In the genomic region with DNA sequence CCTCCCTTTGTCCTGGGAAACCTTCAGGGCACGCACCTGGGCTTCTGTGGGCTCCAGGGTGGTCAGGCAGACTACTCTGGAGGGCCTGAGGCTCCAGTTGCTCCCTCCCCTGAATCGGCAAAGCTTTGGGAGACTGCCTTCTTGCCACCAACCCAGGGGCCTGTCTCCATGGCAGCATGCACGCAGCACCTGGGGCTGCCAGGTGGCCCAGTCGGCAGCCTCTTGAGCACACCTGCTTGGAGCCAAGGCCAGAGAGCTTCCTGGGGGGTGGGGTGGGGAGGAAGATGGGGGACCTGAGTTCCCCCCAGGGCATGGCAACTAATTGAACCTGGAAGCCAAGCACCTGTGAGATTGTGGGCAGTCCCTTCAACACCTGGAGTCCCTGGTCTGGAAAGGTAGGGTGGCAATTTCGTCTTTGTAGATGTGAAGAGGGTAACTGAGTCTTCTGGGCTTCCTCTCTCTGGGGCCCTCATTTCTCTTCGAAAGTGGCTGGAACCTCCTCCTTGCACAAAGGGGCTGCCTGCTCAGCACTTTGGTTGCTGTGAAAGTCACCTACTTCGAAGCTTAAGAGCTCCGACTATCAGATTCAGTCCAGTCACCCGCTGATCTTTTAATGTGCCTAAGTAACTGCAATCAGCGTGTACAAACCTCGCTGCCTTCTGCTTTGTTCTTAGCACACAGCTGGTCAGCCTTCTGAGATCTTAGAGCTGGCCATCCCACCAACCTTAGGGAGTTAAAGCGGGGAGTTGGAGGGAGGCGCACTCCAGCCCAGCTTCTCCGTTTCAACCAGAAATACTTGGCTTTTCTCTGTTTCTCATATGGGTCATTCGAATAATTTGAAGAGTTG, we compare ENCODE assay signal across 21 cellular contexts. TPM values are rescaled to one million over a fixed set of nuclear protein-coding genes. Genes with fewer than 3 reads are reported as not detected.
DNase-seq lines count a peak whose midpoint lies in the region; ATAC-seq, FAIRE-seq and TF ChIP-seq lines count a peak whose summit lies in the region.
"Had no signal": no experiment of that assay in that cellular context is flagged by ENCODE, and none has a peak within 500 bp of the region (broad histone marks: within the 10 kb centered on the region; RNA-seq: fewer than 3 reads in every experiment).

No MANE protein-coding gene starts in this region.

- WGBS in K562 (ENCODE audit: insufficient coverage, low coverage, missing lambda C conversion rate): 16% methylated on average over 14 of the region's 15 CpGs
- WGBS in right lobe of liver (ENCODE audit: insufficient coverage, low coverage, low lambda C conversion rate, missing lambda C conversion rate): 84% methylated on average over 11 of the region's 15 CpGs

- ATAC-seq in K562: peak; percentile 30
- ATAC-seq in HG03354 (IDR thresholded peaks at IDR 0.05; ENCODE audit: poor library complexity, severe bottlenecking, unreplicated experiment): no peak
- no peak for ATAC-seq in right lobe of liver
- ATAC-seq: SK-N-SH treated with all-trans-retinoic acid at 6 μM for 48 hours had no signal

- DNase-seq in DMS79 treated with DMSO at 0.1 percent for 48 hours (lab: John Stamatoyannopoulos, UW): peak; percentile 98
- DNase-seq in NCI-H146 (lab: John Stamatoyannopoulos, UW): peak; percentile 96
- DNase-seq in NCI-H345 (lab: John Stamatoyannopoulos, UW): peak; percentile 91
- peak in 1 of 4 experiments; percentile 28 for DNase-seq in K562 (ENCODE audit: extremely low read depth in 1 of 4, low spot score in 3 of 4)
- no peak for DNase-seq in substantia nigra (lab: John Stamatoyannopoulos, UW)
- no peak for DNase-seq in iPS-NIHi11 (ENCODE audit: low spot score)
- no peak for DNase-seq in right lobe of liver
- DNase-seq: activated CD4-positive, alpha-beta T cell treated with anti-CD3 and anti-CD28 coated beads, Interleukin-2, amount 10 ng/mL, durations not matched to agents 24 days and 14 days; activated CD8-positive, alpha-beta memory T cell treated with anti-CD3 and anti-CD28 coated beads, Interleukin-2, amount 50 U/mL, for 48 hours; activated gamma-delta T cell; CD4-positive, alpha-beta memory T cell; EL; foreskin melanocyte; stimulated activated CD8-positive, alpha-beta memory T cell treated with anti-CD3 and anti-CD28 coated beads, Interleukin-4, amount 100 ng/mL, for 48 hours had no signal

- TF ChIP-seq RAD21 in K562 (CRISPR knock-in tag; conservative IDR thresholded peaks at IDR 0.05 in 1 of 2, IDR thresholded peaks at IDR 0.05 in 1 of 2): no peak

- H3K27me3 ChIP-seq in K562 (ENCODE audit: control insufficient read depth in 2 of 2, insufficient read depth in 2 of 2, low read length in 2 of 2): peaks cover 13 to 29% of the 10 kb centered on the region in 2 experiments
- H3K27me3 ChIP-seq in right lobe of liver: no peaks in the 10 kb centered on the region

- peaks cover 19 to 21% of the 10 kb centered on the region in 2 experiments; a peak in 4 of 5 replicates for H3K4me1 ChIP-seq in K562 (replicated peaks in 1 of 2; ENCODE audit: control insufficient read depth in 2 of 2, insufficient read depth in 2 of 2, low read length in 2 of 2)
- no peaks in the 10 kb centered on the region for H3K4me1 ChIP-seq in right lobe of liver
- H3K4me1 ChIP-seq: prostate gland had no signal

- H3K9ac ChIP-seq in K562 (ENCODE audit: insufficient read depth in 1 of 2, low read depth in 2 of 2, low read length in 2 of 2): no peak overlapping the region

- peak overlapping the region; percentile 71 for H2AFZ ChIP-seq in K562 (ENCODE audit: low read depth, low read length)
- H2AFZ ChIP-seq: PC-9 had no signal

- TF ChIP-seq POLR2A in K562 (conservative IDR thresholded peaks at IDR 0.05) (no peak), right lobe of liver (IDR thresholded peaks at IDR 0.05) (no peak)

- H3K9me1 ChIP-seq in K562 (ENCODE audit: control insufficient read depth, insufficient read depth, low read length): no peaks in the 10 kb centered on the region

- H3K79me2 ChIP-seq in K562 (ENCODE audit: control insufficient read depth, insufficient read depth, low read length): no peaks in the 10 kb centered on the region

- in situ Hi-C loops in K562 (cut with MboI): no loop called here

- H3K4me2 ChIP-seq in K562 (ENCODE audit: insufficient read depth, low read length): no peak overlapping the region

- no peaks in the 10 kb centered on the region for H3K9me3 ChIP-seq in K562 (replicated peaks; ENCODE audit: control insufficient read depth, insufficient read depth, low read depth, low read length)
- H3K9me3 ChIP-seq in right lobe of liver: no peaks in the 10 kb centered on the region
- H3K9me3 ChIP-seq: prostate gland had no signal

- POLR2A ChIA-PET in K562 (lab: Yijun Ruan, JAX): interaction anchor here (0.5 to 1.5 kb wide), 8 partner anchors 9 to 354 kb away, joined by 3 to 6 read pairs (median 3); a partner anchor contains a TSS

- TF ChIP-seq CTCF in K562 (IDR thresholded peaks at IDR 0.05 in 2 of 3, conservative IDR thresholded peaks at IDR 0.05 in 1 of 3; ENCODE audit: insufficient read depth in 2 of 3, low read depth in 1 of 3, low read length in 3 of 3) (no peak), right lobe of liver (IDR thresholded peaks at IDR 0.05) (no peak)

- FAIRE-seq in K562 (lab: Jason Lieb, UNC): no peak

- no peak for TF ChIP-seq EP300 in K562 (IDR thresholded peaks at IDR 0.05; ENCODE audit: low read length)

- H3K4me3 ChIP-seq in K562 (no peak overlapping the region), right lobe of liver (no peak overlapping the region)
- H3K4me3 ChIP-seq: PC-9, prostate gland had no signal

- H4K20me1 ChIP-seq in K562 (replicated peaks; ENCODE audit: control insufficient read depth, insufficient read depth, low read length): 0 out of 2 replicates have a peak, but pooled peaks cover 3% of the 10 kb centered on the region

- BruUV-seq in K562 (replicated peaks; lab: Mats Ljungman, UMichigan): no TSS peak

- CTCF ChIA-PET in K562 (lab: Yijun Ruan, JAX; ENCODE audit: low intra/inter-chr PET ratio): no interaction called here

- intact Hi-C loops in K562 (cut with micrococcal nuclease) (no loop called here), right lobe of liver (cut with DNase I) (no loop called here)

- H3K36me3 ChIP-seq in K562 (ENCODE audit: control insufficient read depth, insufficient read depth, low read length): no peaks in the 10 kb centered on the region
- H3K36me3 ChIP-seq in right lobe of liver: no peaks in the 10 kb centered on the region
- H3K36me3 ChIP-seq: prostate gland had no signal

- H3K27ac ChIP-seq in K562 (ENCODE audit: extremely low read depth, low read depth, low read length) (no peak overlapping the region), substantia nigra (ENCODE audit: low read depth, low read length, poor library complexity, severe bottlenecking) (no peak overlapping the region), right lobe of liver (no peak overlapping the region)
- H3K27ac ChIP-seq: PC-9, prostate gland had no signal

RNA-seq across cellular contexts. Expression of a gene that starts 4.0 kb away (rescaled TPM):
- total RNA-seq in K562 (2011; cell fraction: chromatin; rRNA removed; ENCODE audit: low replicate concordance): 2.4 and 2.9 TPM in 2 replicates
- 0.92 and 2.3 TPM in 2 replicates for total RNA-seq in K562 (2011; cell fraction: nucleolus; rRNA removed)
- total RNA-seq in K562 (2011; cell fraction: nucleoplasm; rRNA removed): 1.4 and 2.4 TPM in 2 replicates
- total RNA-seq in K562 (2014; rRNA removed): not detected in 2 replicates
- total RNA-seq in K562 (2014; rRNA removed; fragmentation: Illumina TruSeq; extraction: Trizol): not detected in 2 replicates
- total RNA-seq in K562 (2015; rRNA removed; fragmentation: Illumina TruSeq; extraction: Trizol): not detected in 2 replicates
- 0.22 TPM in 1 of 2 replicates, not detected in the other for total RNA-seq in K562 (2021)
- polyA plus RNA-seq in K562 (2011; rRNA removed): 2.0 and 3.1 TPM in 2 replicates
- 3.7 TPM in 2 replicates for polyA plus RNA-seq in K562 (2011; cell fraction: cytosol; rRNA removed)
- polyA plus RNA-seq in K562 (2011; cell fraction: nucleus; rRNA removed): 8.0 and 10.7 TPM in 2 replicates
- 0.26 and 0.57 TPM in 2 replicates for polyA plus RNA-seq in K562 (2012)
- 0.08 TPM in 1 of 2 replicates, not detected in the other for polyA plus RNA-seq in K562 (2014; fragmentation: Illumina TruSeq; extraction: Trizol)
- polyA plus RNA-seq in K562 (2014; fragmentation: Nextera tagmentation; extraction: Ambion mirVana): under 1 TPM in 1 of 2 experiments, not detected in 1; 0.04 TPM
- polyA plus RNA-seq in K562 (2014; rRNA removed): 0.08 and 0.11 TPM in 2 replicates
- 1.1 and 1.3 TPM in 2 replicates for polyA minus RNA-seq in K562 (2011; rRNA and poly(A)+ RNA removed)
- polyA minus RNA-seq in K562 (2011; cell fraction: cytosol; rRNA and poly(A)+ RNA removed): not detected in 2 replicates
- 0.94 and 2.2 TPM in 2 replicates for polyA minus RNA-seq in K562 (2011; cell fraction: nucleus; rRNA and poly(A)+ RNA removed)
- total RNA-seq in right lobe of liver: under 1 TPM in 1 of 6 experiments, not detected in 5; 0.27 TPM
- total RNA-seq: CD4-positive, alpha-beta memory T cell; dermis microvascular lymphatic vessel endothelial cell; mesenteric fat pad; temporal lobe had no signal
- polyA plus RNA-seq: CD4-positive, alpha-beta memory T cell had no signal

RNA-seq across cellular contexts. Expression of a gene that starts 23.7 kb away (rescaled TPM):
- total RNA-seq in K562 (2011; cell fraction: chromatin; rRNA removed; ENCODE audit: low replicate concordance): 40.6 and 50.9 TPM in 2 replicates
- 20.5 and 23.0 TPM in 2 replicates for total RNA-seq in K562 (2011; cell fraction: nucleolus; rRNA removed)
- 26.3 and 27.7 TPM in 2 replicates for total RNA-seq in K562 (2011; cell fraction: nucleoplasm; rRNA removed)
- total RNA-seq in K562 (2014; rRNA removed) (36.2 and 39.8 TPM in 2 replicates), K562 (2014; rRNA removed; fragmentation: Illumina TruSeq; extraction: Trizol) (42.4 and 45.0 TPM in 2 replicates), K562 (2015; rRNA removed; fragmentation: Illumina TruSeq; extraction: Trizol) (52.7 and 53.2 TPM in 2 replicates), K562 (2021) (36.1 and 36.7 TPM in 2 replicates), right lobe of liver (10 to 100 TPM in 3 of 6 experiments, 1 to 10 TPM in 3; 6.9 to 13.0 (median 10.1) TPM)
- polyA plus RNA-seq in K562 (2011; rRNA removed) (18.3 and 26.1 TPM in 2 replicates), K562 (2014; fragmentation: Illumina TruSeq; extraction: Trizol) (44.7 and 49.8 TPM in 2 replicates), K562 (2014; fragmentation: Nextera tagmentation; extraction: Ambion mirVana) (10 to 100 TPM; 25.8 to 66.0 TPM), K562 (2014; rRNA removed) (29.5 and 30.2 TPM in 2 replicates)
- polyA plus RNA-seq in K562 (2011; cell fraction: cytosol; rRNA removed): 19.0 and 20.2 TPM in 2 replicates
- polyA plus RNA-seq in K562 (2011; cell fraction: nucleus; rRNA removed): 15.4 and 18.4 TPM in 2 replicates
- 26.0 and 38.2 TPM in 2 replicates for polyA plus RNA-seq in K562 (2012)
- 19.3 and 21.5 TPM in 2 replicates for polyA minus RNA-seq in K562 (2011; rRNA and poly(A)+ RNA removed)
- polyA minus RNA-seq in K562 (2011; cell fraction: cytosol; rRNA and poly(A)+ RNA removed): 17.4 and 19.7 TPM in 2 replicates
- polyA minus RNA-seq in K562 (2011; cell fraction: nucleus; rRNA and poly(A)+ RNA removed): 9.0 and 15.3 TPM in 2 replicates

RNA-seq across cellular contexts. Expression of a gene that starts 23.8 kb away (rescaled TPM):
- total RNA-seq in K562 (2011; cell fraction: chromatin; rRNA removed; ENCODE audit: low replicate concordance): 6.0 and 15.5 TPM in 2 replicates
- total RNA-seq in K562 (2011; cell fraction: nucleolus; rRNA removed): 3.7 and 4.7 TPM in 2 replicates
- total RNA-seq in K562 (2011; cell fraction: nucleoplasm; rRNA removed): 6.2 and 8.5 TPM in 2 replicates
- 38.9 and 49.8 TPM in 2 replicates for total RNA-seq in K562 (2014; rRNA removed)
- total RNA-seq in K562 (2014; rRNA removed; fragmentation: Illumina TruSeq; extraction: Trizol): 60.0 and 61.5 TPM in 2 replicates
- total RNA-seq in K562 (2015; rRNA removed; fragmentation: Illumina TruSeq; extraction: Trizol): 63.9 and 65.3 TPM in 2 replicates
- total RNA-seq in K562 (2021): 33.0 TPM in 2 replicates
- polyA plus RNA-seq in K562 (2011; rRNA removed): 30.1 and 42.9 TPM in 2 replicates
- 7.1 and 20.4 TPM in 2 replicates for polyA plus RNA-seq in K562 (2011; cell fraction: cytosol; rRNA removed)
- polyA plus RNA-seq in K562 (2011; cell fraction: nucleus; rRNA removed): 9.9 and 13.4 TPM in 2 replicates
- polyA plus RNA-seq in K562 (2012): 24.7 and 64.4 TPM in 2 replicates
- 69.5 and 76.9 TPM in 2 replicates for polyA plus RNA-seq in K562 (2014; fragmentation: Illumina TruSeq; extraction: Trizol)
- 100 to 1,000 TPM; 132 to 147 TPM for polyA plus RNA-seq in K562 (2014; fragmentation: Nextera tagmentation; extraction: Ambion mirVana)
- polyA plus RNA-seq in K562 (2014; rRNA removed): 57.4 and 64.6 TPM in 2 replicates
- polyA minus RNA-seq in K562 (2011; rRNA and poly(A)+ RNA removed): 29.1 and 33.8 TPM in 2 replicates
- 6.0 and 11.5 TPM in 2 replicates for polyA minus RNA-seq in K562 (2011; cell fraction: cytosol; rRNA and poly(A)+ RNA removed)
- polyA minus RNA-seq in K562 (2011; cell fraction: nucleus; rRNA and poly(A)+ RNA removed): 3.5 and 8.0 TPM in 2 replicates
- total RNA-seq in right lobe of liver: 10 to 100 TPM; 16.0 to 21.7 (median 18.5) TPM

RNA-seq across cellular contexts. Expression of a gene that starts 40.9 kb away (rescaled TPM):
- 1.1 and 1.9 TPM in 2 replicates for total RNA-seq in K562 (2011; cell fraction: chromatin; rRNA removed; ENCODE audit: low replicate concordance)
- 0.83 and 1.2 TPM in 2 replicates for total RNA-seq in K562 (2011; cell fraction: nucleolus; rRNA removed)
- 0.73 and 0.84 TPM in 2 replicates for total RNA-seq in K562 (2011; cell fraction: nucleoplasm; rRNA removed)
- total RNA-seq in K562 (2014; rRNA removed) (0.64 and 0.78 TPM in 2 replicates), K562 (2014; rRNA removed; fragmentation: Illumina TruSeq; extraction: Trizol) (0.95 and 1.3 TPM in 2 replicates), K562 (2015; rRNA removed; fragmentation: Illumina TruSeq; extraction: Trizol) (0.80 and 1.0 TPM in 2 replicates), K562 (2021) (1.4 and 1.5 TPM in 2 replicates), right lobe of liver (1 to 10 TPM in 5 of 6 experiments, under 1 TPM in 1; 0.81 to 3.5 (median 1.7) TPM)
- polyA plus RNA-seq in K562 (2011; rRNA removed) (1.3 and 1.8 TPM in 2 replicates), K562 (2014; fragmentation: Illumina TruSeq; extraction: Trizol) (1.2 and 1.3 TPM in 2 replicates), K562 (2014; fragmentation: Nextera tagmentation; extraction: Ambion mirVana) (under 1 TPM; 0.35 to 0.71 TPM), K562 (2014; rRNA removed) (0.66 and 1.5 TPM in 2 replicates)
- polyA plus RNA-seq in K562 (2011; cell fraction: cytosol; rRNA removed): 0.64 and 1.2 TPM in 2 replicates
- 0.93 and 1.8 TPM in 2 replicates for polyA plus RNA-seq in K562 (2011; cell fraction: nucleus; rRNA removed)
- 1.6 and 4.2 TPM in 2 replicates for polyA plus RNA-seq in K562 (2012)
- 2.9 and 7.2 TPM in 2 replicates for polyA minus RNA-seq in K562 (2011; rRNA and poly(A)+ RNA removed)
- 1.0 and 2.5 TPM in 2 replicates for polyA minus RNA-seq in K562 (2011; cell fraction: cytosol; rRNA and poly(A)+ RNA removed)
- polyA minus RNA-seq in K562 (2011; cell fraction: nucleus; rRNA and poly(A)+ RNA removed): 0.54 and 0.67 TPM in 2 replicates

RNA-seq across cellular contexts. Expression of a gene that starts 50.2 kb away (rescaled TPM):
- 0.25 and 0.56 TPM in 2 replicates for total RNA-seq in K562 (2011; cell fraction: chromatin; rRNA removed; ENCODE audit: low replicate concordance)
- total RNA-seq in K562 (2011; cell fraction: nucleolus; rRNA removed): 0.17 and 0.53 TPM in 2 replicates
- 0.59 and 0.84 TPM in 2 replicates for total RNA-seq in K562 (2011; cell fraction: nucleoplasm; rRNA removed)
- 0.16 and 0.18 TPM in 2 replicates for total RNA-seq in K562 (2014; rRNA removed)
- 0.18 and 0.22 TPM in 2 replicates for total RNA-seq in K562 (2014; rRNA removed; fragmentation: Illumina TruSeq; extraction: Trizol)
- 0.22 and 0.23 TPM in 2 replicates for total RNA-seq in K562 (2015; rRNA removed; fragmentation: Illumina TruSeq; extraction: Trizol)
- 0.16 and 0.45 TPM in 2 replicates for total RNA-seq in K562 (2021)
- polyA plus RNA-seq in K562 (2011; rRNA removed): 0.46 and 0.67 TPM in 2 replicates
- polyA plus RNA-seq in K562 (2011; cell fraction: cytosol; rRNA removed): 0.63 and 1.2 TPM in 2 replicates
- 0.51 and 0.95 TPM in 2 replicates for polyA plus RNA-seq in K562 (2011; cell fraction: nucleus; rRNA removed)
- polyA plus RNA-seq in K562 (2012): 0.30 and 0.64 TPM in 2 replicates
- polyA plus RNA-seq in K562 (2014; fragmentation: Illumina TruSeq; extraction: Trizol): 0.21 and 0.22 TPM in 2 replicates
- polyA plus RNA-seq in K562 (2014; fragmentation: Nextera tagmentation; extraction: Ambion mirVana): under 1 TPM; 0.07 TPM
- 0.17 and 0.34 TPM in 2 replicates for polyA plus RNA-seq in K562 (2014; rRNA removed)
- 0.30 and 0.88 TPM in 2 replicates for polyA minus RNA-seq in K562 (2011; rRNA and poly(A)+ RNA removed)
- polyA minus RNA-seq in K562 (2011; cell fraction: cytosol; rRNA and poly(A)+ RNA removed): 0.55 TPM in 1 of 2 replicates, not detected in the other
- polyA minus RNA-seq in K562 (2011; cell fraction: nucleus; rRNA and poly(A)+ RNA removed): 0.27 and 0.33 TPM in 2 replicates
- 1 to 10 TPM in 2 of 6 experiments, under 1 TPM in 4; 0.24 to 1.4 (median 0.78) TPM for total RNA-seq in right lobe of liver
- total RNA-seq: CD4-positive, alpha-beta memory T cell; dermis microvascular lymphatic vessel endothelial cell had no signal

Comparison
In these comparisons a context has a peak if more than half of its experiments do, and no peak if none do; other contexts are left out.
1. DNase-seq: peak in DMS79 treated with DMSO at 0.1 percent for 48 hours (single experiment), NCI-H146 (single experiment) and NCI-H345 (single experiment); none in substantia nigra (0 of 49), iPS-NIHi11 (single experiment) and right lobe of liver (0 of 3).